Comparison of ENCODE assay signal across 19 cellular contexts in the genomic region with DNA sequence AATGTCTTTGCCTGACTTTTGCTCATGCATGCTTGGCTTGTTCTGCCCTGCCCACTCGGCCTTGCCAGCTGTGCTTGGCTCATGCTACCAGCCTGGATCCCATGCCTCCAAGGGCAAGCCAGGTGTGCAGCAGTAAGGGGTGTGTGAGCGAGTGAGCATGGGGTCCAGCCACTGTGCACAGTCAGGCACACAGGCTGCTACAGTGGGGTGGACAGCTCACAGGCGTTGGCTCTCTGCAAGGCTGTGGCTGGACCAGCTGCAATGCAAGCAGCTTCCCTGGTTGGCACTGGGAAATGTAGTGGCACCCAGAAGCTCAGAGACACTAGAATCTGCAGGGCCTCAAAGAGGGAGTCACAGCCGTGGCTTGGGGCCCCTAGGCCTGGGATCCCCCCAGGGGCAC.
"Had no signal": no experiment of that assay in that cellular context is flagged by ENCODE, and none has a peak within 500 bp of the region (broad histone marks: within the 10 kb centered on the region; RNA-seq: fewer than 3 reads in every experiment).

No MANE protein-coding gene starts in this region.

- H3K27ac ChIP-seq: gastrocnemius medialis, psoas muscle, sigmoid colon, thyroid gland, uterus had no signal

- ATAC-seq: gastrocnemius medialis; left lobe of liver; naive thymus-derived CD4-positive, alpha-beta T cell; psoas muscle; right cardiac atrium; stimulated activated naive B cell treated with anti-CD40 and anti-IgM and Interleukin-4, amounts not matched to agents 10 μg/mL and 1 μg/mL and 100 μg/mL, for 72 hours had no signal

- H3K9me3 ChIP-seq: gastrocnemius medialis, psoas muscle, sigmoid colon, thyroid gland, uterus had no signal

- H3K4me1 ChIP-seq: gastrocnemius medialis, psoas muscle, sigmoid colon, thyroid gland, uterus had no signal

- FAIRE-seq: colon, keratinocyte had no signal

- DNase-seq: cerebellar nuclear complex; effector CD4-positive, alpha-beta T cell; gastrocnemius medialis; head of caudate nucleus; mesenchymal stem cell; midbrain; naive thymus-derived CD4-positive, alpha-beta T cell; nucleus accumbens; psoas muscle; sigmoid colon; stimulated activated CD4-positive, alpha-beta T cell treated with anti-CD3 and anti-CD28 coated beads, Interleukin-4, amount 100 ng/mL, for 4 hours; stimulated activated naive B cell treated with anti-CD40 and anti-IgM and Interleukin-4, amounts not matched to agents 10 μg/mL and 1 μg/mL and 100 μg/mL, for 72 hours; thyroid gland; uterus had no signal

- H3K36me3 ChIP-seq: gastrocnemius medialis, sigmoid colon, thyroid gland, uterus had no signal

- H3K4me3 ChIP-seq: dorsolateral prefrontal cortex, gastrocnemius medialis, psoas muscle, sigmoid colon, thyroid gland, uterus had no signal

- H3K27me3 ChIP-seq: dorsolateral prefrontal cortex, gastrocnemius medialis, sigmoid colon, thyroid gland, uterus had no signal
